In genomic region chr2:207283356-207283755, GRCh38 we compare ENCODE assay signal across 8 cellular contexts.
DNase-seq lines count a peak whose midpoint lies in the region; ATAC-seq and TF ChIP-seq lines count a peak whose summit lies in the region.

No MANE protein-coding gene starts in this region.

- no peaks in the 10 kb centered on the region for H3K36me3 Mint-ChIP-seq in activated CD4-positive, alpha-beta T cell treated with anti-CD3 and anti-CD28 coated beads for 36 hours (ENCODE audit: low read depth)
- H3K36me3 Mint-ChIP-seq in mesothelial cell of epicardium, result no peaks in the 10 kb centered on the region

- H3K27ac Mint-ChIP-seq in activated CD4-positive, alpha-beta T cell treated with anti-CD3 and anti-CD28 coated beads for 36 hours, result peak overlapping the region; percentile 79
- no peak overlapping the region for H3K27ac Mint-ChIP-seq in mesothelial cell of epicardium

- no peak for TF ChIP-seq CTCF in mesothelial cell of epicardium (IDR thresholded peaks at IDR 0.05; ENCODE audit: unreplicated experiment)

- H3K4me1 Mint-ChIP-seq in activated CD4-positive, alpha-beta T cell treated with anti-CD3 and anti-CD28 coated beads for 36 hours, result peaks cover 67% of the 10 kb centered on the region
- peaks cover 15% of the 10 kb centered on the region for H3K4me1 Mint-ChIP-seq in mesothelial cell of epicardium

- no peaks in the 10 kb centered on the region for H3K9me3 Mint-ChIP-seq in activated CD4-positive, alpha-beta T cell treated with anti-CD3 and anti-CD28 coated beads for 36 hours (ENCODE audit: low read depth)
- no peaks in the 10 kb centered on the region for H3K9me3 Mint-ChIP-seq in mesothelial cell of epicardium

- CTCF ChIA-PET in activated CD4-positive, alpha-beta T cell treated with anti-CD3 and anti-CD28 coated beads for 36 hours (lab: Charles Lee), result interaction anchor here (0.6 to 1.7 kb wide), 5 partner anchors 18 to 299 kb away, joined by 3 to 6 read pairs (median 4); no protein-coding TSS in a partner anchor

- POLR2A ChIA-PET in activated CD4-positive, alpha-beta T cell treated with anti-CD3 and anti-CD28 coated beads for 36 hours (lab: Charles Lee), result interaction anchor here (1.0 to 1.2 kb wide), 2 partner anchors 117 to 209 kb away, joined by 4 to 5 read pairs; partner anchors contain the start of gene KLF7

- TF ChIP-seq POLR2A in erythroblast (IDR thresholded peaks at IDR 0.05; ENCODE audit: low read length), result no peak

- intact Hi-C loops in activated CD4-positive, alpha-beta T cell treated with anti-CD3 and anti-CD28 coated beads for 36 hours (cut with DNase I, micrococcal nuclease), result no loop called here

- H3K4me3 Mint-ChIP-seq in activated CD4-positive, alpha-beta T cell treated with anti-CD3 and anti-CD28 coated beads for 36 hours, result peak overlapping the region; percentile 34
- H3K4me3 Mint-ChIP-seq in mesothelial cell of epicardium, result no peak overlapping the region

- H3K27me3 Mint-ChIP-seq in activated CD4-positive, alpha-beta T cell treated with anti-CD3 and anti-CD28 coated beads for 36 hours, result no peaks in the 10 kb centered on the region
- peaks cover 5% of the 10 kb centered on the region for H3K27me3 Mint-ChIP-seq in mesothelial cell of epicardium (ENCODE audit: low read depth)

- DNase-seq in activated CD4-positive, alpha-beta T cell treated with anti-CD3 and anti-CD28 coated beads for 36 hours, result peak; percentile 36
- DNase-seq in activated CD4-positive, alpha-beta T cell treated with anti-CD3 and anti-CD28 coated beads, Interleukin-2, amount 50 U/mL, for 1 hour, result no peak
- DNase-seq in MV-4-11 (lab: John Stamatoyannopoulos, UW) (peak; percentile 75), erythroblast (lab: John Stamatoyannopoulos, UW) (peak; percentile 20 to 37), mesothelial cell of epicardium (ENCODE audit: low spot score in 2 of 2, unreplicated experiment in 2 of 2) (no peak), NCI-H1930 (lab: John Stamatoyannopoulos, UW) (no peak), NCI-H2081 treated with DMSO at 0.1 percent for 48 hours (lab: John Stamatoyannopoulos, UW) (no peak)
- DNase-seq in stimulated activated CD8-positive, alpha-beta memory T cell treated with anti-CD3 and anti-CD28 coated beads, Interleukin-4, amount 100 ng/mL, for 48 hours, result peak; percentile 40

- peak; percentile 34 for ATAC-seq in activated CD4-positive, alpha-beta T cell treated with anti-CD3 and anti-CD28 coated beads for 36 hours

Comparison
In these comparisons a context has a peak if more than half of its experiments do, and no peak if none do; other contexts are left out.
1. DNase-seq: peak in activated CD4-positive, alpha-beta T cell treated with anti-CD3 and anti-CD28 coated beads for 36 hours (single experiment), MV-4-11 (single experiment), erythroblast (2 of 2) and stimulated activated CD8-positive, alpha-beta memory T cell treated with anti-CD3 and anti-CD28 coated beads, Interleukin-4, amount 100 ng/mL, for 48 hours (single experiment); none in activated CD4-positive, alpha-beta T cell treated with anti-CD3 and anti-CD28 coated beads, Interleukin-2, amount 50 U/mL, for 1 hour (single experiment), mesothelial cell of epicardium (0 of 2), NCI-H1930 (0 of 2) and NCI-H2081 treated with DMSO at 0.1 percent for 48 hours (single experiment).